ENCODE assay signal across 8 cellular contexts in the genomic region with DNA sequence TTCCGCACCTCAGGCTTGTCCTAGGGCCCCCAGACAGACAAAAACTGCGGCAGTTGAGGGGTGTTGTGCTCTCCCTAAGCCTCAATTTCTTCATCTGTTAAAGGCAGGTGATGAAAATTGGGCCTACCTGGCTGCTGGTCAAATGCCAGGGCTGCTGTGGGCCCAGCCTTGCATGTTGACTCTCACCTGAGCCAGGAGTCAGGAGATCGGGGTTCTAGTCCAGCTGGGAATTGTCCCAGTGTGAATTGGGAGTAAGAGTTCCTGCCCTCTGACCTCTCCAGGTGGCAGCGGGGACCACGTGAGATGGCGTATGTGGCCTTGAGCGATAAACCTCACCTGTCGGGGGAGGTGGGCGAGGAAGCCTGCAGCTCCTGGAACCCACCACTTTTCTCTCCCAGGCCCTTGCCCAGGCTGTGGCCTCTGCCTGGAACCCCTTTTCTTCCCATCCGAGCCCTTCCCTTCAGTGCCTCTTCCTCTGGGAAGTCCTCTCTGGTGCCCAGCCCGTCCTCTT.
DNase-seq lines count a peak whose midpoint lies in the region; ATAC-seq and TF ChIP-seq lines count a peak whose summit lies in the region.

No MANE protein-coding gene starts in this region.

- no peaks in the 10 kb centered on the region for H3K36me3 ChIP-seq in BLaER1 treated with 17β-estradiol and CSF1 and Interleukin-3, amounts not matched to agents 10 nM and 100 nM
- no peaks in the 10 kb centered on the region for H3K36me3 ChIP-seq in left ventricle myocardium inferior
- no peaks in the 10 kb centered on the region for H3K36me3 ChIP-seq in prostate gland

- no peaks in the 10 kb centered on the region for H3K36me3 Mint-ChIP-seq in T-helper 17 cell (ENCODE audit: low read depth)

- H3K4me1 ChIP-seq in BLaER1 treated with 17β-estradiol and CSF1 and Interleukin-3, amounts not matched to agents 10 nM and 100 nM, result peaks cover 46 to 72% (median 53%) of the 10 kb centered on the region in 10 experiments
- H3K4me1 ChIP-seq in left ventricle myocardium inferior (peaks cover 78% of the 10 kb centered on the region), prostate gland (replicated peaks) (peaks cover 8% of the 10 kb centered on the region)

- TF ChIP-seq POLR2A in prostate gland (IDR thresholded peaks at IDR 0.05), result no peak

- no peak for TF ChIP-seq CTCF in left ventricle myocardium inferior (IDR thresholded peaks at IDR 0.05; ENCODE audit: borderline replicate concordance)
- TF ChIP-seq CTCF in prostate gland (IDR thresholded peaks at IDR 0.05), result no peak

- no peaks in the 10 kb centered on the region for H3K9me3 ChIP-seq in BLaER1 treated with 17β-estradiol and CSF1 and Interleukin-3, amounts not matched to agents 10 nM and 100 nM (replicated peaks in 1 of 11)
- no peaks in the 10 kb centered on the region for H3K9me3 ChIP-seq in T-helper 17 cell (ENCODE audit: control insufficient read depth, low read length, poor library complexity, severe bottlenecking)
- H3K9me3 ChIP-seq in left ventricle myocardium inferior (replicated peaks), result no peaks in the 10 kb centered on the region
- no peaks in the 10 kb centered on the region for H3K9me3 ChIP-seq in prostate gland

- DNase-seq in T-helper 17 cell (no peak), left ventricle myocardium inferior (no peak), prostate gland (ENCODE audit: low spot score) (no peak), glomerular visceral epithelial cell (ENCODE audit: extremely low spot score) (no peak), NOMO-1 (lab: John Stamatoyannopoulos, UW; ENCODE audit: unreplicated experiment in 2 of 2) (no peak), SW 1271 (lab: John Stamatoyannopoulos, UW) (no peak)

- peak overlapping the region; percentile 39 for H3K4me3 Mint-ChIP-seq in T-helper 17 cell

- intact Hi-C loops in left ventricle myocardium inferior (cut with micrococcal nuclease), result no loop called here
- intact Hi-C loops in prostate gland (cut with DNase I), result loop anchor here (5.0 kb wide), 4 partner anchors 91 to 286 kb away; partner anchors contain the start of gene IER5L

- WGBS in prostate gland, result 74% methylated on average over 11 of the region's 11 CpGs

- peaks cover 8% of the 10 kb centered on the region for H3K4me1 Mint-ChIP-seq in T-helper 17 cell

- no peaks in the 10 kb centered on the region for H3K27me3 ChIP-seq in BLaER1 treated with 17β-estradiol and CSF1 and Interleukin-3, amounts not matched to agents 10 nM and 100 nM
- H3K27me3 ChIP-seq in left ventricle myocardium inferior (ENCODE audit: low read depth) (no peaks in the 10 kb centered on the region), prostate gland (replicated peaks; ENCODE audit: insufficient read depth) (no peaks in the 10 kb centered on the region)

- H3K4me3 ChIP-seq in BLaER1 treated with 17β-estradiol and CSF1 and Interleukin-3, amounts not matched to agents 10 nM and 100 nM, result peak overlapping the region in 8 of 10 experiments; percentile 48 to 69 (median 56); a peak in 14 of 20 replicates
- H3K4me3 ChIP-seq in left ventricle myocardium inferior (peak overlapping the region; percentile 68), prostate gland (peak overlapping the region; percentile 29 to 44)

- H3K9ac ChIP-seq in BLaER1 treated with 17β-estradiol and CSF1 and Interleukin-3, amounts not matched to agents 10 nM and 100 nM, result peak overlapping the region; percentile 57 to 81 (median 76); a peak in 21 of 22 replicates

- no peaks in the 10 kb centered on the region for H4K20me1 ChIP-seq in BLaER1 treated with 17β-estradiol and CSF1 and Interleukin-3, amounts not matched to agents 10 nM and 100 nM

- ATAC-seq in T-helper 17 cell (no peak), HG03196 (IDR thresholded peaks at IDR 0.05; ENCODE audit: unreplicated experiment) (no peak)

- H3K4me2 ChIP-seq in BLaER1 treated with 17β-estradiol and CSF1 and Interleukin-3, amounts not matched to agents 10 nM and 100 nM, result peak overlapping the region; percentile 72 to 98 (median 96)

- no peaks in the 10 kb centered on the region for H3K27me3 Mint-ChIP-seq in T-helper 17 cell

- H3K27ac ChIP-seq in BLaER1 treated with 17β-estradiol and CSF1 and Interleukin-3, amounts not matched to agents 10 nM and 100 nM, result peak overlapping the region in 10 of 11 experiments; percentile 51 to 78 (median 71); a peak in 17 of 22 replicates
- peak overlapping the region; percentile 93 for H3K27ac ChIP-seq in left ventricle myocardium inferior (replicated peaks)
- peak overlapping the region; percentile 85 to 89 for H3K27ac ChIP-seq in prostate gland

- no peak overlapping the region for H3K27ac Mint-ChIP-seq in T-helper 17 cell
